ENCODE assay signal across 8 cellular contexts in the genomic region with DNA sequence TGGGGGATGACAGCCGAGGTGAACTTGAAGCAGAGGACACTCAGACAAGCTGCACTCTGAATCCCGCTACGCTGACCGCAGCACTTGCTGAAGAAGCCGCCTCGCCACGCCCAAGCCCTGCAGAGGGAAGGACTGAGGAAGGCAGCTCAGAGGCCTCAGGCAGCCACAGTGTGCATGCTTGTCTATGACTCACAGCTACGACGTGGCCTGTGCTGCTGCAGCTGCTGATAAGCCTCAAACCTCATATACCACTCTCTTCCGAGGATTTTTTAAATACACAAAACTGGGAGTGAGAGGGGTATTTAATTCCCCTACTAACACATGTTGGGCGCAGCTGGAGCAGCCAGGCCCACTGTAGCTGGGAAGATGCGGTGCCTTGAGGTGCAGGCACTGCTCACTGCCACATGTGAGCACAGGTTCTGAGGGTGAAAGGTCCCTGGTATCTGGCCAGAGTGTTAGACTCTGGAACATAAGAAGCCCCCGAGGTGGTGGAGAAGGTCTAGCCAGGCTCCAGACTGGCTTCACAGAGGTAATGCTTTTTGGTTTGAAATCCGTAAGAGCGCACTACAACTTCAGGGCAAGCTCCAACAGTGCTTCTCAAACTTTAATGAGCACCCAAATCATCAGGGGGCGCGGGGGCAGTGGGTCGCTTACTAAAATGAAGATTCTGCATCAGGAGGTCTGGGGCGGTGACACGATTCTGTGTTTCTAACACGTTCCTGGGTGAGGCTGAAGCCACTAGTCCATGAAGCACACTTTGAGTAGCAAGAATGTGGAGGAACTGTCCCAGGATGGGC.
DNase-seq lines count a peak whose midpoint lies in the region; ATAC-seq and TF ChIP-seq lines count a peak whose summit lies in the region.

No MANE protein-coding gene starts in this region.

- no TSS peak for BruUV-seq in IMR-90 (replicated peaks; lab: Mats Ljungman, UMichigan)

- TF ChIP-seq POLR2A in IMR-90 (IDR thresholded peaks at IDR 0.05; ENCODE audit: low read depth, low read length): peak; percentile 27; the same call in 1 of the 2 replicates

- H4K5ac ChIP-seq in IMR-90 (ENCODE audit: low read depth, low read length): peak overlapping the region; percentile 89

- H3K4me3 ChIP-seq in BLaER1 treated with 17β-estradiol and CSF1 and Interleukin-3, amounts not matched to agents 10 nM and 100 nM: peak overlapping the region in 2 of 10 experiments; percentile 30 to 48; a peak in 2 of 20 replicates
- H3K4me3 ChIP-seq in IMR-90 (ENCODE audit: insufficient read depth, low read depth, low read length) (no peak overlapping the region), coronary artery (no peak overlapping the region), mucosa of rectum (ENCODE audit: low read length in 2 of 2) (peak overlapping the region in 1 of 2 donors; percentile 13)

- H3K4me2 ChIP-seq in BLaER1 treated with 17β-estradiol and CSF1 and Interleukin-3, amounts not matched to agents 10 nM and 100 nM: peak overlapping the region; percentile 85 to 97 (median 92)
- peak overlapping the region; percentile 62 for H3K4me2 ChIP-seq in IMR-90 (ENCODE audit: low read depth, low read length)

- H3K36me3 ChIP-seq in BLaER1 treated with 17β-estradiol and CSF1 and Interleukin-3, amounts not matched to agents 10 nM and 100 nM: 0 out of 22 replicates have a peak, but pooled peaks cover 0 to 2% (median 0%) of the 10 kb centered on the region in 11 experiments
- H3K36me3 ChIP-seq in IMR-90 (ENCODE audit: control insufficient read depth, insufficient read depth, low read length): no peaks in the 10 kb centered on the region
- no peaks in the 10 kb centered on the region for H3K36me3 ChIP-seq in mucosa of rectum (ENCODE audit: control insufficient read depth in 2 of 2, insufficient read depth in 2 of 2, low read length in 2 of 2)

- H2BK20ac ChIP-seq in IMR-90 (ENCODE audit: low read depth, low read length): peak overlapping the region; percentile 99

- peak overlapping the region; percentile 69; the same call in 1 of the 2 replicates for H3K56ac ChIP-seq in IMR-90 (ENCODE audit: extremely low read depth, insufficient read depth, low read length)

- 34% methylated on average over 11 of the region's 21 CpGs; no CpG with 5 or more reads in 1 of the 2 experiments for WGBS in IMR-90 (ENCODE audit: extremely low coverage in 2 of 2, insufficient read length in 1 of 2), 2 experiments

- H3K9me3 Mint-ChIP-seq in stimulated activated naive CD8-positive, alpha-beta T cell treated with anti-CD3 and anti-CD28 coated beads, Interleukin-15, Interleukin-2, amounts not matched to agents 100 ng/mL and 50 ng/mL, for 24 hours: no peaks in the 10 kb centered on the region

- H3K9me1 ChIP-seq in IMR-90 (ENCODE audit: insufficient read depth, low read length): peaks cover 29% of the 10 kb centered on the region

- H2BK5ac ChIP-seq in IMR-90 (ENCODE audit: low read depth, low read length, poor library complexity, severe bottlenecking): peak overlapping the region; percentile 93

- intact Hi-C loops in IMR-90 (cut with micrococcal nuclease): loop anchor here (5.0 kb wide), 1 partner anchor 128 kb away; no protein-coding TSS in a partner anchor

- peak overlapping the region; percentile 99 for H3K4ac ChIP-seq in IMR-90 (ENCODE audit: low read depth, low read length)

- H3K4me1 ChIP-seq in BLaER1 treated with 17β-estradiol and CSF1 and Interleukin-3, amounts not matched to agents 10 nM and 100 nM: peaks cover 61 to 70% (median 64%) of the 10 kb centered on the region in 10 experiments
- H3K4me1 ChIP-seq in IMR-90 (ENCODE audit: control insufficient read depth, insufficient read depth, low read length): peaks cover 40% of the 10 kb centered on the region
- H3K4me1 ChIP-seq in mucosa of rectum (ENCODE audit: control insufficient read depth in 2 of 2, insufficient read depth in 2 of 2, low read length in 2 of 2): peaks cover 34 to 40% of the 10 kb centered on the region in 2 donors

- H2AK9ac ChIP-seq in IMR-90 (replicated peaks; ENCODE audit: low read depth, low read length, poor library complexity): peak overlapping the region; percentile 86

- H3K79me1 ChIP-seq in IMR-90 (ENCODE audit: low read depth in 1 of 2, low read length in 2 of 2): peaks cover 9 to 33% of the 10 kb centered on the region in 2 experiments

- H3K9ac ChIP-seq in BLaER1 treated with 17β-estradiol and CSF1 and Interleukin-3, amounts not matched to agents 10 nM and 100 nM: peak overlapping the region; percentile 63 to 84 (median 79); a peak in 21 of 22 replicates
- peak overlapping the region; percentile 55 for H3K9ac ChIP-seq in IMR-90 (ENCODE audit: low read depth, low read length)
- H3K9ac ChIP-seq in mucosa of rectum (ENCODE audit: low read depth in 1 of 2, low read length in 2 of 2): peak overlapping the region; percentile 36 to 58

- H4K20me1 ChIP-seq in BLaER1 treated with 17β-estradiol and CSF1 and Interleukin-3, amounts not matched to agents 10 nM and 100 nM: peaks cover 0 to 4% (median 0%) of the 10 kb centered on the region in 11 experiments; a peak in 1 of 22 replicates
- no peaks in the 10 kb centered on the region for H4K20me1 ChIP-seq in IMR-90 (ENCODE audit: insufficient read depth, low read length)

- H3K18ac ChIP-seq in IMR-90 (ENCODE audit: low read depth, low read length): peak overlapping the region; percentile 87

- peak overlapping the region; percentile 79 for H3K4me3 Mint-ChIP-seq in stimulated activated naive CD8-positive, alpha-beta T cell treated with anti-CD3 and anti-CD28 coated beads, Interleukin-15, Interleukin-2, amounts not matched to agents 100 ng/mL and 50 ng/mL, for 24 hours

- in situ Hi-C loops in IMR-90 (cut with MboI; ENCODE audit: low sequenced_read_pairs): no loop called here

- H3K27ac ChIP-seq in BLaER1 treated with 17β-estradiol and CSF1 and Interleukin-3, amounts not matched to agents 10 nM and 100 nM: peak overlapping the region; percentile 77 to 95 (median 87); a peak in 21 of 22 replicates
- peak overlapping the region; percentile 91 for H3K27ac ChIP-seq in IMR-90 (ENCODE audit: insufficient read depth, low read length)
- no peak overlapping the region for H3K27ac ChIP-seq in coronary artery
- peak overlapping the region; percentile 66 to 80 for H3K27ac ChIP-seq in mucosa of rectum (ENCODE audit: low read depth in 2 of 2, low read length in 2 of 2)

- H2BK15ac ChIP-seq in IMR-90 (ENCODE audit: low read depth, low read length): peak overlapping the region; percentile 95; the same call in 2 of the 3 replicates

- DNase-seq in IMR-90: peak; percentile 100
- DNase-seq in activated CD4-positive, alpha-beta T cell treated with anti-CD3 and anti-CD28 coated beads for 4 hours: peak; percentile 57 to 58
- DNase-seq in coronary artery (ENCODE audit: low spot score): peak; percentile 73
- no peak for DNase-seq in NCI-H2107 treated with DMSO at 0.1 percent for 48 hours (lab: John Stamatoyannopoulos, UW; ENCODE audit: unreplicated experiment)
- no peak for DNase-seq in NCI-H446 treated with DMSO at 0.1 percent for 48 hours (lab: John Stamatoyannopoulos, UW)

- peak overlapping the region; percentile 100 for H2AK5ac ChIP-seq in IMR-90 (ENCODE audit: low read depth, low read length)

- H4K8ac ChIP-seq in IMR-90 (ENCODE audit: low read depth in 2 of 2, low read length in 2 of 2): peak overlapping the region; percentile 93 to 94

- peak; percentile 98 for ATAC-seq in IMR-90 (ENCODE audit: low read depth)

- peak overlapping the region; percentile 82 for H2AFZ ChIP-seq in IMR-90 (replicated peaks; ENCODE audit: low read length, poor library complexity)

- H3K9me3 ChIP-seq in BLaER1 treated with 17β-estradiol and CSF1 and Interleukin-3, amounts not matched to agents 10 nM and 100 nM (replicated peaks in 1 of 11): peaks cover 6 to 17% (median 9%) of the 10 kb centered on the region in 11 experiments
- H3K9me3 ChIP-seq in IMR-90 (ENCODE audit: control insufficient read depth, insufficient read depth, low read length): no peaks in the 10 kb centered on the region
- no peaks in the 10 kb centered on the region for H3K9me3 ChIP-seq in mucosa of rectum (ENCODE audit: control insufficient read depth in 2 of 2, low read length in 2 of 2)

- peaks cover 6% of the 10 kb centered on the region for H3K36me3 Mint-ChIP-seq in stimulated activated naive CD8-positive, alpha-beta T cell treated with anti-CD3 and anti-CD28 coated beads, Interleukin-15, Interleukin-2, amounts not matched to agents 100 ng/mL and 50 ng/mL, for 24 hours (ENCODE audit: low read depth)

- no peaks in the 10 kb centered on the region for H3K27me3 ChIP-seq in BLaER1 treated with 17β-estradiol and CSF1 and Interleukin-3, amounts not matched to agents 10 nM and 100 nM
- no peaks in the 10 kb centered on the region for H3K27me3 ChIP-seq in IMR-90 (ENCODE audit: control insufficient read depth, insufficient read depth, low read length)
- H3K27me3 ChIP-seq in mucosa of rectum (ENCODE audit: control insufficient read depth in 2 of 2, insufficient read depth in 2 of 2, low read length in 2 of 2): no peaks in the 10 kb centered on the region

- peak overlapping the region; percentile 97 for H3K23ac ChIP-seq in IMR-90 (ENCODE audit: low read depth, low read length)

- peaks cover 58% of the 10 kb centered on the region for H3K4me1 Mint-ChIP-seq in stimulated activated naive CD8-positive, alpha-beta T cell treated with anti-CD3 and anti-CD28 coated beads, Interleukin-15, Interleukin-2, amounts not matched to agents 100 ng/mL and 50 ng/mL, for 24 hours (ENCODE audit: low read depth)

- no peaks in the 10 kb centered on the region for H3K27me3 Mint-ChIP-seq in stimulated activated naive CD8-positive, alpha-beta T cell treated with anti-CD3 and anti-CD28 coated beads, Interleukin-15, Interleukin-2, amounts not matched to agents 100 ng/mL and 50 ng/mL, for 24 hours

- POLR2A ChIA-PET in IMR-90 (lab: Charles Lee; ENCODE audit: unreplicated experiment): no interaction called here

- dilution Hi-C loops in IMR-90 (cut with HindIII; ENCODE audit: low sequenced_read_pairs, unreplicated experiment): no loop called here

- CTCF ChIA-PET in IMR-90 (lab: Yijun Ruan, JAX): interaction anchor here (0.5 to 0.9 kb wide), 2 partner anchors 43 to 65 kb away, joined by 4 to 6 read pairs; no protein-coding TSS in a partner anchor

- H3K27ac Mint-ChIP-seq in stimulated activated naive CD8-positive, alpha-beta T cell treated with anti-CD3 and anti-CD28 coated beads, Interleukin-15, Interleukin-2, amounts not matched to agents 100 ng/mL and 50 ng/mL, for 24 hours: peak overlapping the region; percentile 99

- H3K14ac ChIP-seq in IMR-90 (replicated peaks; ENCODE audit: low read depth, low read length): peak overlapping the region; percentile 96

- peak overlapping the region; percentile 98 for H4K91ac ChIP-seq in IMR-90 (ENCODE audit: insufficient read depth, low read depth, low read length)

- TF ChIP-seq CTCF in IMR-90 (conservative IDR thresholded peaks at IDR 0.05; ENCODE audit: low read depth, low read length): no peak
- no peak for TF ChIP-seq CTCF in coronary artery (IDR thresholded peaks at IDR 0.05)

- TF ChIP-seq RAD21 in IMR-90 (IDR thresholded peaks at IDR 0.05; ENCODE audit: low read length): peak; percentile 38

- peak overlapping the region; percentile 98 for H2BK120ac ChIP-seq in IMR-90 (ENCODE audit: low read depth, low read length)

TF ChIP-seq in IMR-90, 13 proteins besides CTCF, POLR2A, EP300 and RAD21 (continues in another document):
- TF ChIP-seq RFX5 (IDR thresholded peaks at IDR 0.05; ENCODE audit: low read depth, low read length): no peak

Comparison
In these comparisons a context has a peak if more than half of its experiments do, and no peak if none do; other contexts are left out.
1. H3K27ac ChIP-seq: peak in BLaER1 treated with 17β-estradiol and CSF1 and Interleukin-3, amounts not matched to agents 10 nM and 100 nM (11 of 11), IMR-90 (single experiment) and mucosa of rectum (2 of 2); none in coronary artery (0 of 2).
2. DNase-seq: peak in IMR-90 (single experiment), activated CD4-positive, alpha-beta T cell treated with anti-CD3 and anti-CD28 coated beads for 4 hours (2 of 2) and coronary artery (single experiment); none in NCI-H2107 treated with DMSO at 0.1 percent for 48 hours (single experiment) and NCI-H446 treated with DMSO at 0.1 percent for 48 hours (single experiment).
3. Peak in every context shown above with its lines, with median percentiles within 50 percentile points of each other: H3K9ac ChIP-seq.